8 cellular contexts compared by ENCODE assay signal in the genomic region with DNA sequence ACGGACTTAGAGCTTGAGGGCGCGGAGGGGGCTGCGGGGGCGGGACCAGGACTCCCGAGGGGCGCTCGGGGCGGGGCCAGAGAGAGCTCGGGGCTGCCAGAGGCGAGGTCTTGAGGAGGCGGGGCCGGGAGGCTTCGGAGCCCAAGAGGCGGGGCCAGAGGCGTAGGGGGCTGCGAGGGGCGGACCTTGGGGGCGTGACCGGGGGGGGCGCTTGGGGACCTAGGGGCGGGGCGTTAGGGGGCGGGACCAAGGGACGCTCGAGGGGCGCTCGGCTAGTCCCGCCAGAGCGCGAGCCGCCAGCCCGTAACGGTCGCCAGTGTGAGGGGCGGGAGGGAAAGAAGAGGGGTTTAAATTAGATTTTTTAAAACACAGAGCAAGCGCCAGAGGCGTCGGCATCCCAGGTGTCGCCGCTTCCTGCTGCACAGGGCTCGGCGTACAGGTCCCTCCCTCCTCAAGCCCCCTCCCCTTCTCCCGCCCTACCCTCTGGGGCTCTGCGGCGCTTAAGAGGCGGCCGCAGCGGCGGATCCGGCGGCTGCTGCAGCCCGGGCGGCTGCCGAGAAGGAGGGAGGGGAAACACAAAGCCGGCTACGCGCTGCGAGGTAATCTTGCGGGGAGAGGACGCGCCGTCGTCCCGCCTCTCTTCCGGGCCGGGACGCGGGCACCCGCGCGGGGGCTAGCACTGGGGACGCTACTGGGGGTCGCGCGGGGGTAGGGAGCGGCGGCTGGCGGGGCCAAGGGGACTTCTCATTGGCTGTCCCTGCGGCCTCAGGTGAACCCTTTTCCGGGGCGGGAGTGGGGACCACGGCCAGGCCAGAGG. TPM values are rescaled to one million over a fixed set of nuclear protein-coding genes. Genes with fewer than 3 reads are reported as not detected.
DNase-seq lines count a peak whose midpoint lies in the region; ATAC-seq and TF ChIP-seq lines count a peak whose summit lies in the region.

A gene with protein sequence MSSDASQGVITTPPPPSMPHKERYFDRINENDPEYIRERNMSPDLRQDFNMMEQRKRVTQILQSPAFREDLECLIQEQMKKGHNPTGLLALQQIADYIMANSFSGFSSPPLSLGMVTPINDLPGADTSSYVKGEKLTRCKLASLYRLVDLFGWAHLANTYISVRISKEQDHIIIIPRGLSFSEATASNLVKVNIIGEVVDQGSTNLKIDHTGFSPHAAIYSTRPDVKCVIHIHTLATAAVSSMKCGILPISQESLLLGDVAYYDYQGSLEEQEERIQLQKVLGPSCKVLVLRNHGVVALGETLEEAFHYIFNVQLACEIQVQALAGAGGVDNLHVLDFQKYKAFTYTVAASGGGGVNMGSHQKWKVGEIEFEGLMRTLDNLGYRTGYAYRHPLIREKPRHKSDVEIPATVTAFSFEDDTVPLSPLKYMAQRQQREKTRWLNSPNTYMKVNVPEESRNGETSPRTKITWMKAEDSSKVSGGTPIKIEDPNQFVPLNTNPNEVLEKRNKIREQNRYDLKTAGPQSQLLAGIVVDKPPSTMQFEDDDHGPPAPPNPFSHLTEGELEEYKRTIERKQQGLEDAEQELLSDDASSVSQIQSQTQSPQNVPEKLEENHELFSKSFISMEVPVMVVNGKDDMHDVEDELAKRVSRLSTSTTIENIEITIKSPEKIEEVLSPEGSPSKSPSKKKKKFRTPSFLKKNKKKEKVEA (plus strand): TSS at position 284 of the 817 bp plus-strand sequence. CDS start 92,670 bp downstream, outside the sequence.

- H3K9me3 Mint-ChIP-seq in progenitor cell of endocrine pancreas (ENCODE audit: low read depth): no peaks in the 10 kb centered on the region

- no peaks in the 10 kb centered on the region for H3K27me3 Mint-ChIP-seq in progenitor cell of endocrine pancreas

- H3K9me3 ChIP-seq in heart right ventricle: no peaks in the 10 kb centered on the region
- no peaks in the 10 kb centered on the region for H3K9me3 ChIP-seq in upper lobe of right lung

- H3K36me3 ChIP-seq in heart right ventricle (no peaks in the 10 kb centered on the region), upper lobe of right lung (no peaks in the 10 kb centered on the region)

- no peaks in the 10 kb centered on the region for H3K27me3 ChIP-seq in heart right ventricle
- H3K27me3 ChIP-seq in upper lobe of right lung: no peaks in the 10 kb centered on the region

- TF ChIP-seq CTCF in GM12875 (IDR thresholded peaks at IDR 0.05; ENCODE audit: borderline replicate concordance, insufficient read depth, low read depth, low read length): no peak
- no peak for TF ChIP-seq CTCF in heart right ventricle (IDR thresholded peaks at IDR 0.05)
- no peak for TF ChIP-seq CTCF in progenitor cell of endocrine pancreas (IDR thresholded peaks at IDR 0.05; ENCODE audit: unreplicated experiment)
- no peak for TF ChIP-seq CTCF in upper lobe of right lung (IDR thresholded peaks at IDR 0.05)

- ATAC-seq in HG02610 (IDR thresholded peaks at IDR 0.05; ENCODE audit: unreplicated experiment): peak; percentile 62
- ATAC-seq in heart right ventricle: peak; percentile 91 to 97 (median 93)
- ATAC-seq in upper lobe of right lung: peak; percentile 96

- H3K4me3 ChIP-seq in GM12875 (ENCODE audit: low read depth, low read length) (peak within 1 kb of the TSS; percentile 89), heart right ventricle (peak within 1 kb of the TSS; percentile 87 to 99 (median 96)), upper lobe of right lung (peak within 1 kb of the TSS; percentile 93)

- H3K36me3 Mint-ChIP-seq in progenitor cell of endocrine pancreas (ENCODE audit: insufficient read depth): no peaks in the 10 kb centered on the region

- H3K4me3 Mint-ChIP-seq in progenitor cell of endocrine pancreas (ENCODE audit: low read depth): no peak within 1 kb of the TSS

- WGBS in heart right ventricle, 2 donors: 0 to 1% methylated on average over 68 to 80 of the region's 83 CpGs

- H3K27ac ChIP-seq in heart right ventricle: peak within 1 kb of the TSS; percentile 89 to 99 (median 96)
- H3K27ac ChIP-seq in upper lobe of right lung: peak within 1 kb of the TSS; percentile 90

- DNase-seq in NCI-H1092 treated with DMSO at 0.1 percent for 48 hours (lab: John Stamatoyannopoulos, UW) (peak; percentile 84), amniotic epithelial cell (ENCODE audit: low read depth) (peak; percentile 83), heart right ventricle (peak; percentile 96 to 98), progenitor cell of endocrine pancreas (ENCODE audit: low spot score, unreplicated experiment) (peak; percentile 96), upper lobe of right lung (peak; percentile 95)

- H3K4me1 ChIP-seq in heart right ventricle: peaks cover 0 to 78% (median 63%) of the 10 kb centered on the region in 9 donors
- peaks cover 20% of the 10 kb centered on the region for H3K4me1 ChIP-seq in upper lobe of right lung

- H3K27ac Mint-ChIP-seq in progenitor cell of endocrine pancreas: peak within 1 kb of the TSS; percentile 91

- H3K4me1 Mint-ChIP-seq in progenitor cell of endocrine pancreas (ENCODE audit: low read depth): peaks cover 47% of the 10 kb centered on the region

- intact Hi-C loops in T-helper 1 cell treated with Interleukin-12 subunit alpha and Interleukin-12 subunit beta and Interleukin-4 antibody, amounts not matched to agents 30 ng/mL and 1 ng/mL, for 36 hours (cut with micrococcal nuclease): loop anchor here (1.0 to 5.0 kb wide), 12 partner anchors 8 to 911 kb away; a partner anchor contains a TSS
- intact Hi-C loops in heart right ventricle (cut with DNase I) (loop anchor here in 7 of 10 donors (2.0 to 10.0 kb wide), 19 partner anchors 41 to 907 kb away; a partner anchor contains a TSS), upper lobe of right lung (cut with DNase I) (no loop called here)

RNA-seq across cellular contexts. Expression of the gene that starts here (rescaled TPM):
- 268 TPM in 2 replicates for total RNA-seq in T-helper 1 cell treated with Interleukin-12 subunit alpha and Interleukin-12 subunit beta and Interleukin-4 antibody, amounts not matched to agents 30 ng/mL and 1 ng/mL, for 36 hours
- 100 to 1,000 TPM in 2 of 10 donors, 10 to 100 TPM in 8; 62.5 to 106 (median 89.5) TPM for total RNA-seq in heart right ventricle
- 10 to 100 TPM; 28.0 to 63.2 TPM for polyA plus RNA-seq in heart right ventricle
- 111 and 117 TPM in 2 replicates for total RNA-seq in progenitor cell of endocrine pancreas
- 57.4 TPM for total RNA-seq in upper lobe of right lung

Comparison
In these comparisons a context has a peak if more than half of its experiments do, and no peak if none do; other contexts are left out.
1. Peak in every context shown above with its lines: DNase-seq, ATAC-seq, H3K4me3 ChIP-seq and H3K27ac ChIP-seq.